1 cellular context compared by ENCODE assay signal in the genomic region with DNA sequence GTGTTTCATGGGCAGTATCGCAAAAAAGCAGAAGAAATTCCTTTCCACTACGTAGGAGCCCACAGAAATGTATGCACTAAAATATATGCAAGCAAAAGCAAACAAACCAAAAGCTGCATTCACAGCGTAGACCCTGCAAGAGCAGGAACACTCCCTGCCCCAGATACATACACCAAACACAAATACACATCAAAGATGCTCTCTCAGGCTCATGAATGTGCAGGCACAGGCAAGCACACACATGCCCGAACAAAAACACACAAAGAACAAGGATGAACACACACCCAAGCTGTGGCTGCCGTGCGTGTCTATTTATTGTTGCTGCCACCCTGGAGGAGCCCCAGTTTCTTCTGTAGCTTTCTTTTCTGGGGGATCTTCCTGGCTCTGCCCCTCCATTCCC.
TF ChIP-seq lines count a peak whose summit lies in the region.

No MANE protein-coding gene starts in this region.

TF ChIP-seq in A549, 52 proteins besides CTCF, POLR2A, EP300 and RAD21:
- TF ChIP-seq, protein P1, sequence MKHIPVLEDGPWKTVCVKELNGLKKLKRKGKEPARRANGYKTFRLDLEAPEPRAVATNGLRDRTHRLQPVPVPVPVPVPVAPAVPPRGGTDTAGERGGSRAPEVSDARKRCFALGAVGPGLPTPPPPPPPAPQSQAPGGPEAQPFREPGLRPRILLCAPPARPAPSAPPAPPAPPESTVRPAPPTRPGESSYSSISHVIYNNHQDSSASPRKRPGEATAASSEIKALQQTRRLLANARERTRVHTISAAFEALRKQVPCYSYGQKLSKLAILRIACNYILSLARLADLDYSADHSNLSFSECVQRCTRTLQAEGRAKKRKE (CRISPR knock-in tag; IDR thresholded peaks at IDR 0.05; ENCODE audit: low read depth), result no peak
- TF ChIP-seq JUNB (IDR thresholded peaks at IDR 0.05) (no peak), NPAS2 (CRISPR knock-in tag; IDR thresholded peaks at IDR 0.05; ENCODE audit: borderline replicate concordance) (no peak), MAFK (IDR thresholded peaks at IDR 0.05; ENCODE audit: partially characterized antibody) (no peak), HOXA7 (CRISPR knock-in tag; IDR thresholded peaks at IDR 0.05) (no peak), HDAC2 (IDR thresholded peaks at IDR 0.05) (no peak), EHF (CRISPR knock-in tag; IDR thresholded peaks at IDR 0.05) (no peak), HOXB13 (CRISPR knock-in tag; IDR thresholded peaks at IDR 0.05; ENCODE audit: low read depth) (no peak), CHD2 (IDR thresholded peaks at IDR 0.05; ENCODE audit: low read length, partially characterized antibody) (no peak), JUN (IDR thresholded peaks at IDR 0.05) (no peak), EHMT2 (IDR thresholded peaks at IDR 0.05; ENCODE audit: low read depth) (no peak)
- TF ChIP-seq, protein P2, sequence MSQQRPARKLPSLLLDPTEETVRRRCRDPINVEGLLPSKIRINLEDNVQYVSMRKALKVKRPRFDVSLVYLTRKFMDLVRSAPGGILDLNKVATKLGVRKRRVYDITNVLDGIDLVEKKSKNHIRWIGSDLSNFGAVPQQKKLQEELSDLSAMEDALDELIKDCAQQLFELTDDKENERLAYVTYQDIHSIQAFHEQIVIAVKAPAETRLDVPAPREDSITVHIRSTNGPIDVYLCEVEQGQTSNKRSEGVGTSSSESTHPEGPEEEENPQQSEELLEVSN (IDR thresholded peaks at IDR 0.05; ENCODE audit: borderline replicate concordance, low read depth), result no peak
TF ChIP-seq in A549: peak in this region for 0.
